7 cellular contexts compared by ENCODE assay signal in genomic region chr6:52881996-52882841, GRCh38.
DNase-seq lines count a peak whose midpoint lies in the region; ATAC-seq and TF ChIP-seq lines count a peak whose summit lies in the region.

No MANE protein-coding gene starts in this region.

- DNase-seq in NCI-H1436 treated with DMSO at 0.1 percent for 48 hours (lab: John Stamatoyannopoulos, UW) (peak; percentile 15), T-helper 2 cell (peak in 4 of 5 experiments; percentile 34 to 75 (median 44)), astrocyte of the cerebellum (ENCODE audit: low read depth) (peak; percentile 35), iPS DF 4.7 (ENCODE audit: extremely low read depth, low spot score) (peak; percentile 60), skeletal muscle cell (ENCODE audit: low read depth) (no peak)

- ATAC-seq in GM18499 (IDR thresholded peaks at IDR 0.05; ENCODE audit: insufficient read depth, unreplicated experiment) (peak; percentile 99), HG02884 (IDR thresholded peaks at IDR 0.05; ENCODE audit: unreplicated experiment) (peak; percentile 100)

- in situ Hi-C loops in astrocyte of the cerebellum (cut with HindIII; ENCODE audit: low sequenced_read_pairs), result no loop called here

- H3K4me3 ChIP-seq in astrocyte of the cerebellum (ENCODE audit: low read depth, low read length) (peak overlapping the region; percentile 45), skeletal muscle cell (ENCODE audit: low read depth, low read length) (peak overlapping the region; percentile 54)

- TF ChIP-seq CTCF in astrocyte of the cerebellum (IDR thresholded peaks at IDR 0.05; ENCODE audit: low read depth, low read length, missing control alignments), result peak; percentile 85
